20 cellular contexts compared by ENCODE assay signal in genomic region chr15:41254560-41254959, GRCh38. TPM values are rescaled to one million over a fixed set of nuclear protein-coding genes. Genes with fewer than 3 reads are reported as not detected.
DNase-seq lines count a peak whose midpoint lies in the region; ATAC-seq, FAIRE-seq and TF ChIP-seq lines count a peak whose summit lies in the region.
"Had no signal": no experiment of that assay in that cellular context is flagged by ENCODE, and none has a peak within 500 bp of the region (broad histone marks: within the 10 kb centered on the region; RNA-seq: fewer than 3 reads in every experiment).

No MANE protein-coding gene starts in this region.

- H3K9me2 ChIP-seq in Karpas-422 (replicated peaks; ENCODE audit: insufficient read depth, low read length) (no peaks in the 10 kb centered on the region), OCI-LY7 (ENCODE audit: insufficient read depth, low read length) (no peaks in the 10 kb centered on the region)

- FAIRE-seq in small intestine (lab: Jason Lieb, UNC), result no peak

- peaks cover 22% of the 10 kb centered on the region for H3K79me2 ChIP-seq in Karpas-422 (ENCODE audit: low read length)
- no peaks in the 10 kb centered on the region for H3K79me2 ChIP-seq in OCI-LY7 (ENCODE audit: insufficient read depth, low read depth, low read length)

- H4K20me1 ChIP-seq in Karpas-422 (ENCODE audit: insufficient read depth, low read depth, low read length) (no peaks in the 10 kb centered on the region), OCI-LY7 (ENCODE audit: insufficient read depth, low read length) (no peaks in the 10 kb centered on the region)

- ATAC-seq in HG02884 (IDR thresholded peaks at IDR 0.05; ENCODE audit: unreplicated experiment), result no peak
- ATAC-seq in GM21737 (IDR thresholded peaks at IDR 0.05; ENCODE audit: unreplicated experiment), result no peak
- ATAC-seq: CD8-positive, alpha-beta T cell; T-helper 17 cell had no signal

- H3K36me3 ChIP-seq in Karpas-422 (ENCODE audit: insufficient read depth, low read length) (peaks cover 12% of the 10 kb centered on the region; the same call in 1 of the 2 replicates), OCI-LY7 (ENCODE audit: insufficient read depth, low read length) (peaks cover 14% of the 10 kb centered on the region; the same call in 1 of the 2 replicates), small intestine (ENCODE audit: control insufficient read depth in 2 of 2, insufficient read depth in 2 of 2, low read length in 2 of 2) (peaks cover 3 to 5% of the 10 kb centered on the region in 2 donors)

- H3K4me1 ChIP-seq in Karpas-422 (ENCODE audit: low read length), result peaks cover 36% of the 10 kb centered on the region
- peaks cover 24% of the 10 kb centered on the region for H3K4me1 ChIP-seq in OCI-LY7 (ENCODE audit: insufficient read depth, low read length, poor library complexity, severe bottlenecking)
- peaks cover 0 to 2% of the 10 kb centered on the region in 2 donors for H3K4me1 ChIP-seq in small intestine (ENCODE audit: control insufficient read depth in 2 of 2, insufficient read depth in 1 of 2, low read depth in 1 of 2, low read length in 1 of 2)
- H3K4me1 ChIP-seq: BE2C had no signal

- TF ChIP-seq CTCF in OCI-LY7 (conservative IDR thresholded peaks at IDR 0.05; ENCODE audit: low read length), result no peak

- H3K27ac ChIP-seq in Karpas-422 (ENCODE audit: low read length), result peak overlapping the region; percentile 87
- no peak overlapping the region for H3K27ac ChIP-seq in OCI-LY7 (ENCODE audit: low read depth, low read length, poor library complexity, severe bottlenecking)
- H3K27ac ChIP-seq in small intestine (ENCODE audit: low read depth in 1 of 2, low read length in 1 of 2), result no peak overlapping the region

- H3K4me2 ChIP-seq in Karpas-422 (ENCODE audit: low read depth, low read length, poor library complexity, severe bottlenecking) (peak overlapping the region; percentile 81), OCI-LY7 (ENCODE audit: low read length) (peak overlapping the region; percentile 38)

- H3K4me3 ChIP-seq in Karpas-422 (ENCODE audit: low read length) (peak overlapping the region; percentile 48), OCI-LY7 (ENCODE audit: low read depth, low read length, poor library complexity, severe bottlenecking) (no peak overlapping the region), small intestine (ENCODE audit: low read depth in 1 of 2, low read length in 2 of 2) (no peak overlapping the region)

- 78 to 85% (median 81%) methylated on average over 4 of the region's 4 CpGs for WGBS in small intestine, 3 donors

- BruUV-seq in OCI-LY7 (replicated peaks; lab: Mats Ljungman, UMichigan), result no TSS peak

- no peaks in the 10 kb centered on the region for H3K27me3 ChIP-seq in Karpas-422 (ENCODE audit: low read length)
- H3K27me3 ChIP-seq in small intestine (ENCODE audit: control insufficient read depth in 2 of 2, insufficient read depth in 2 of 2, low read length in 2 of 2), result no peaks in the 10 kb centered on the region
- H3K27me3 ChIP-seq: BE2C had no signal

- peak overlapping the region; percentile 60 for H3K9ac ChIP-seq in Karpas-422 (ENCODE audit: low read length)

- H3K9me3 ChIP-seq in Karpas-422 (ENCODE audit: low read length), result no peaks in the 10 kb centered on the region
- no peaks in the 10 kb centered on the region for H3K9me3 ChIP-seq in OCI-LY7 (ENCODE audit: low read length)
- H3K9me3 ChIP-seq in small intestine (ENCODE audit: control insufficient read depth, low read depth), result no peaks in the 10 kb centered on the region
- H3K9me3 ChIP-seq: BE2C had no signal

- intact Hi-C loops in OCI-LY7 (cut with micrococcal nuclease; ENCODE audit: unreplicated experiment), result no loop called here

- H2AFZ ChIP-seq in Karpas-422 (ENCODE audit: low read length) (peak overlapping the region; percentile 44), OCI-LY7 (ENCODE audit: low read length) (peak overlapping the region; percentile 27)

- POLR2A ChIA-PET in OCI-LY7 (lab: Charles Lee), result interaction anchor here (0.6 to 1.1 kb wide), 4 partner anchors 8 to 14 kb away, joined by 3 to 4 read pairs (median 4); no protein-coding TSS in a partner anchor

- DNase-seq in GF-D8 (lab: John Stamatoyannopoulos, UW) (peak; percentile 26), Karpas-422 (peak; percentile 74), OCI-LY7 (ENCODE audit: low spot score) (peak; percentile 28), small intestine (peak; percentile 37), mesenteric fat pad (ENCODE audit: low spot score) (no peak), AG20443 (ENCODE audit: low spot score) (no peak)
- DNase-seq: BE2C; CD8-positive, alpha-beta T cell; GOT3; Kasumi-1; NCI-H1417; NCI-H187 treated with DMSO at 0.1 percent for 48 hours; NCI-H2171; NCI-H446 treated with DMSO at 0.1 percent for 48 hours; NCI-H82; SIG-M5; T-helper 17 cell had no signal

- CTCF ChIA-PET in OCI-LY7 (lab: Charles Lee; ENCODE audit: unreplicated experiment), result no interaction called here

RNA-seq across cellular contexts. Expression of gene CHP1, which starts 23.5 kb away (rescaled TPM):
- total RNA-seq in Karpas-422 (2014; rRNA removed; shearing (Covaris generic); ENCODE audit: low replicate concordance), result 97.6 and 104 TPM in 2 replicates
- total RNA-seq in OCI-LY7 (2014; rRNA removed; shearing (Covaris generic)), result 19.4 and 32.4 TPM in 2 replicates
- total RNA-seq in OCI-LY7 (2022) (52.4 and 52.6 TPM in 2 replicates), mesenteric fat pad (128 TPM)
- polyA plus RNA-seq in small intestine, result 100 to 1,000 TPM; 102 to 147 (median 116) TPM

RNA-seq across cellular contexts. Expression of gene EXD1, which starts 24.0 kb away (rescaled TPM):
- not detected in 2 replicates for total RNA-seq in Karpas-422 (2014; rRNA removed; shearing (Covaris generic); ENCODE audit: low replicate concordance)
- not detected in 2 replicates for total RNA-seq in OCI-LY7 (2014; rRNA removed; shearing (Covaris generic))
- total RNA-seq in OCI-LY7 (2022), result not detected in 2 replicates
- polyA plus RNA-seq in small intestine, result under 1 TPM in 1 of 3 donors, not detected in 2; 0.27 TPM
- not detected for total RNA-seq in mesenteric fat pad
- total RNA-seq: CD8-positive, alpha-beta T cell; RPMI7951; T-helper 17 cell had no signal

Comparison
In these comparisons a context has a peak if more than half of its experiments do, and no peak if none do; other contexts are left out.
1. DNase-seq: peak in GF-D8 (single experiment), Karpas-422 (single experiment), OCI-LY7 (single experiment) and small intestine (single experiment); none in mesenteric fat pad (single experiment) and AG20443 (single experiment).